8 cellular contexts compared by ENCODE assay signal in genomic region chr14:50875359-50876090, GRCh38. TPM values are rescaled to one million over a fixed set of nuclear protein-coding genes. Genes with fewer than 3 reads are reported as not detected.
A peak's percentile ranks its signal among the peaks of the same experiment; 100 is the strongest.
DNase-seq lines count a peak whose midpoint lies in the region; ATAC-seq, FAIRE-seq and TF ChIP-seq lines count a peak whose summit lies in the region.

No MANE protein-coding gene starts in this region.

- no peak overlapping the region for H3K4me3 Mint-ChIP-seq in type B pancreatic cell

- no peaks in the 10 kb centered on the region for H3K79me2 ChIP-seq in HepG2 (ENCODE audit: insufficient read depth, low read length)

- no peak overlapping the region for H3K27ac Mint-ChIP-seq in type B pancreatic cell

- H3K36me3 ChIP-seq in HepG2 (replicated peaks in 1 of 2; ENCODE audit: control insufficient read depth in 1 of 2, insufficient read depth in 2 of 2, low read length in 2 of 2) = no peaks in the 10 kb centered on the region
- no peaks in the 10 kb centered on the region for H3K36me3 ChIP-seq in right lobe of liver
- H3K36me3 ChIP-seq in psoas muscle (ENCODE audit: insufficient read depth in 1 of 2, low read depth in 1 of 2) = no peaks in the 10 kb centered on the region

- H3K27ac ChIP-seq in HepG2 (ENCODE audit: extremely low read length, insufficient read depth, low read length) = peak overlapping the region; percentile 69
- no peak overlapping the region for H3K27ac ChIP-seq in right lobe of liver
- no peak overlapping the region for H3K27ac ChIP-seq in psoas muscle

- DNase-seq in HepG2 (ENCODE audit: low spot score) = peak; percentile 96
- no peak for DNase-seq in right lobe of liver
- DNase-seq in activated T-cell treated with anti-CD3 and anti-CD28 coated beads for 48 hours (ENCODE audit: low read depth) = peak; percentile 63
- DNase-seq in sciatic nerve (ENCODE audit: low spot score) = no peak
- DNase-seq in erythroblast (lab: John Stamatoyannopoulos, UW) = no peak
- DNase-seq in type B pancreatic cell (ENCODE audit: extremely low spot score, unreplicated experiment) = no peak
- no peak for DNase-seq in psoas muscle

- no peaks in the 10 kb centered on the region for H3K9me3 Mint-ChIP-seq in type B pancreatic cell

- CTCF ChIA-PET in HepG2 (lab: Yijun Ruan, JAX; ENCODE audit: low intra/inter-chr PET ratio, low total read pairs) = no interaction called here

- POLR2A ChIA-PET in HepG2 (lab: Yijun Ruan, JAX) = interaction anchor here (0.8 to 1.9 kb wide), 7 partner anchors 15 to 207 kb away, joined by 3 to 11 read pairs (median 4); partner anchors contain the start of genes PYGL and SAV1

- 0% methylated on average over 3 of the region's 7 CpGs for WGBS in HepG2 (ENCODE audit: low lambda C conversion rate)
- WGBS in right lobe of liver (ENCODE audit: insufficient coverage, low coverage, low lambda C conversion rate, missing lambda C conversion rate) = 31% methylated on average over 7 of the region's 7 CpGs
- 31 to 48% (median 36%) methylated on average over 7 of the region's 7 CpGs for WGBS in psoas muscle, 3 donors

- H3K4me3 ChIP-seq in HepG2 (replicated peaks in 1 of 3; ENCODE audit: insufficient read depth in 1 of 3, low read depth in 2 of 3, low read length in 3 of 3) (peak overlapping the region in 2 of 3 experiments; percentile 34 to 59; a peak in 4 of 6 replicates), right lobe of liver (no peak overlapping the region), psoas muscle (no peak overlapping the region)

- TF ChIP-seq POLR2A in HepG2 (IDR thresholded peaks at IDR 0.05; ENCODE audit: insufficient read depth in 1 of 2, low read depth in 2 of 2, low read length in 2 of 2) (no peak), right lobe of liver (IDR thresholded peaks at IDR 0.05) (no peak), erythroblast (IDR thresholded peaks at IDR 0.05; ENCODE audit: low read length) (no peak)

- intact Hi-C loops in HepG2 (cut with micrococcal nuclease; ENCODE audit: unreplicated experiment) (loop anchor here (1.0 to 2.0 kb wide), 3 partner anchors 15 to 60 kb away; no protein-coding TSS in a partner anchor), right lobe of liver (cut with DNase I) (no loop called here), sciatic nerve (cut with DNase I) (no loop called here), psoas muscle (cut with DNase I) (no loop called here)

- peaks cover 15% of the 10 kb centered on the region for H3K4me1 Mint-ChIP-seq in type B pancreatic cell (ENCODE audit: unreplicated experiment)

- no peak for TF ChIP-seq RAD21 in HepG2 (CRISPR knock-in tag; IDR thresholded peaks at IDR 0.05)

- no peak overlapping the region for H2AFZ ChIP-seq in HepG2 (ENCODE audit: low read length)

- H3K27me3 Mint-ChIP-seq in type B pancreatic cell = peaks cover 51% of the 10 kb centered on the region

- ATAC-seq in HepG2 (peak; percentile 97), right lobe of liver (no peak), HG03558 (IDR thresholded peaks at IDR 0.05; ENCODE audit: extremely low read depth, unreplicated experiment) (peak; percentile 78), sciatic nerve (peak; percentile 62), psoas muscle (no peak)

- no TSS peak for BruUV-seq in HepG2 (replicated peaks; lab: Mats Ljungman, UMichigan)

- peak; percentile 99 for FAIRE-seq in HepG2 (lab: Jason Lieb, UNC)

- in situ Hi-C loops in HepG2 (cut with HindIII; ENCODE audit: extremely low pct_ligation_motif_present, low pct_unique_long_range_greater_than_20kb) = no loop called here

- peak overlapping the region; percentile 85 for H3K4me2 ChIP-seq in HepG2 (ENCODE audit: low read depth, low read length)

- H3K27me3 ChIP-seq in HepG2 (ENCODE audit: control insufficient read depth in 1 of 2, insufficient read depth in 2 of 2, low read length in 2 of 2) = no peaks in the 10 kb centered on the region
- peaks cover 0 to 11% of the 10 kb centered on the region in 2 donors for H3K27me3 ChIP-seq in right lobe of liver
- peaks cover 0 to 25% (median 9%) of the 10 kb centered on the region in 3 donors for H3K27me3 ChIP-seq in psoas muscle (ENCODE audit: insufficient read depth in 3 of 3, low read length in 2 of 3)

- H3K36me3 Mint-ChIP-seq in type B pancreatic cell = peaks cover 8% of the 10 kb centered on the region

- no peaks in the 10 kb centered on the region for H4K20me1 ChIP-seq in HepG2 (ENCODE audit: insufficient read depth, low read length)

- H3K9ac ChIP-seq in HepG2 (ENCODE audit: insufficient read depth, low read depth, low read length) = peak overlapping the region; percentile 57

- TF ChIP-seq CTCF in HepG2 (CRISPR knock-in tag; IDR thresholded peaks at IDR 0.05) = no peak
- no peak for TF ChIP-seq CTCF in right lobe of liver (IDR thresholded peaks at IDR 0.05)
- TF ChIP-seq CTCF in type B pancreatic cell (conservative IDR thresholded peaks at IDR 0.05) = no peak
- TF ChIP-seq CTCF in psoas muscle (IDR thresholded peaks at IDR 0.05) = no peak

- H3K4me1 ChIP-seq in HepG2 (ENCODE audit: insufficient read depth, low read length) (peaks cover 74% of the 10 kb centered on the region), right lobe of liver (peaks cover 0 to 6% (median 0%) of the 10 kb centered on the region in 4 donors), psoas muscle (no peaks in the 10 kb centered on the region)

- TF ChIP-seq EP300 in HepG2 (IDR thresholded peaks at IDR 0.05; ENCODE audit: low read depth in 2 of 2, low read length in 2 of 2) (peak; percentile 57 to 90; a peak in 3 of 4 replicates), HepG2 (CRISPR knock-in tag; IDR thresholded peaks at IDR 0.05; ENCODE audit: borderline replicate concordance) (peak; percentile 81)

- H3K9me3 ChIP-seq in HepG2 (ENCODE audit: low read length) (no peaks in the 10 kb centered on the region), right lobe of liver (no peaks in the 10 kb centered on the region), psoas muscle (no peaks in the 10 kb centered on the region)

RNA-seq across cellular contexts. Expression of gene ABHD12B, which starts 3.7 kb away (rescaled TPM):
- total RNA-seq in HepG2 (2016; rRNA removed; fragmentation: Illumina TruSeq; extraction: Trizol) = not detected in 2 replicates
- not detected in 2 replicates for total RNA-seq in HepG2 (2016; cell fraction: cytosol; rRNA removed; fragmentation: Illumina TruSeq; extraction: Trizol; ENCODE audit: low read depth)
- total RNA-seq in HepG2 (2016; cell fraction: insoluble cytoplasmic fraction; rRNA removed; fragmentation: Illumina TruSeq; extraction: Trizol) = not detected in 2 replicates
- total RNA-seq in HepG2 (2016; cell fraction: membrane; rRNA removed; fragmentation: Illumina TruSeq; extraction: Trizol) = not detected in 2 replicates
- total RNA-seq in HepG2 (2016; cell fraction: nucleus; rRNA removed; fragmentation: Illumina TruSeq; extraction: Trizol) = not detected in 2 replicates
- not detected in 2 replicates for polyA plus RNA-seq in HepG2 (2011; rRNA removed)
- polyA plus RNA-seq in HepG2 (2011; cell fraction: cytosol; rRNA removed) = not detected in 2 replicates
- polyA plus RNA-seq in HepG2 (2011; cell fraction: nucleus; rRNA removed) = not detected in 2 replicates
- 0.19 and 0.42 TPM in 2 replicates for polyA plus RNA-seq in HepG2 (2012)
- not detected in 2 replicates for polyA plus RNA-seq in HepG2 (2016; cell fraction: cytosol; fragmentation: Illumina TruSeq; extraction: Trizol; ENCODE audit: low read depth)
- not detected in 2 replicates for polyA plus RNA-seq in HepG2 (2016; cell fraction: insoluble cytoplasmic fraction; fragmentation: Illumina TruSeq; extraction: Trizol; ENCODE audit: low read depth)
- not detected in 2 replicates for polyA plus RNA-seq in HepG2 (2016; cell fraction: membrane; fragmentation: Illumina TruSeq; extraction: Trizol; ENCODE audit: low read depth)
- not detected in 2 replicates for polyA plus RNA-seq in HepG2 (2016; cell fraction: nucleus; fragmentation: Illumina TruSeq; extraction: Trizol; ENCODE audit: insufficient read depth, low read depth)
- not detected in 2 replicates for polyA minus RNA-seq in HepG2 (2011; rRNA and poly(A)+ RNA removed; ENCODE audit: low replicate concordance)
- polyA minus RNA-seq in HepG2 (2011; cell fraction: cytosol; rRNA and poly(A)+ RNA removed) = not detected in 2 replicates
- polyA minus RNA-seq in HepG2 (2011; cell fraction: nucleus; rRNA and poly(A)+ RNA removed) = not detected in 2 replicates
- not detected for total RNA-seq in right lobe of liver
- total RNA-seq in sciatic nerve = not detected
- total RNA-seq in type B pancreatic cell (ENCODE audit: low replicate concordance) = 0.17 and 0.55 TPM in 2 replicates
- total RNA-seq in psoas muscle = not detected
- not detected for polyA plus RNA-seq in psoas muscle

RNA-seq across cellular contexts. Expression of gene NIN, which starts 44.6 kb away (rescaled TPM):
- total RNA-seq in HepG2 (2016; rRNA removed; fragmentation: Illumina TruSeq; extraction: Trizol) = 9.7 and 11.6 TPM in 2 replicates
- total RNA-seq in HepG2 (2016; cell fraction: cytosol; rRNA removed; fragmentation: Illumina TruSeq; extraction: Trizol; ENCODE audit: low read depth) = 2.4 and 2.5 TPM in 2 replicates
- 9.5 and 10.5 TPM in 2 replicates for total RNA-seq in HepG2 (2016; cell fraction: insoluble cytoplasmic fraction; rRNA removed; fragmentation: Illumina TruSeq; extraction: Trizol)
- total RNA-seq in HepG2 (2016; cell fraction: membrane; rRNA removed; fragmentation: Illumina TruSeq; extraction: Trizol) = 4.7 and 5.1 TPM in 2 replicates
- total RNA-seq in HepG2 (2016; cell fraction: nucleus; rRNA removed; fragmentation: Illumina TruSeq; extraction: Trizol) = 15.1 and 17.0 TPM in 2 replicates
- polyA plus RNA-seq in HepG2 (2011; rRNA removed) = 2.5 and 2.8 TPM in 2 replicates
- polyA plus RNA-seq in HepG2 (2011; cell fraction: cytosol; rRNA removed) = 1.1 and 2.0 TPM in 2 replicates
- polyA plus RNA-seq in HepG2 (2011; cell fraction: nucleus; rRNA removed) = 3.9 and 4.5 TPM in 2 replicates
- polyA plus RNA-seq in HepG2 (2012) = 3.0 and 5.9 TPM in 2 replicates
- polyA plus RNA-seq in HepG2 (2016; cell fraction: cytosol; fragmentation: Illumina TruSeq; extraction: Trizol; ENCODE audit: low read depth) = 1.0 and 1.5 TPM in 2 replicates
- polyA plus RNA-seq in HepG2 (2016; cell fraction: insoluble cytoplasmic fraction; fragmentation: Illumina TruSeq; extraction: Trizol; ENCODE audit: low read depth) = 5.5 and 6.0 TPM in 2 replicates
- polyA plus RNA-seq in HepG2 (2016; cell fraction: membrane; fragmentation: Illumina TruSeq; extraction: Trizol; ENCODE audit: low read depth) = 1.3 and 2.4 TPM in 2 replicates
- polyA plus RNA-seq in HepG2 (2016; cell fraction: nucleus; fragmentation: Illumina TruSeq; extraction: Trizol; ENCODE audit: insufficient read depth, low read depth) = 9.0 and 13.1 TPM in 2 replicates
- polyA minus RNA-seq in HepG2 (2011; rRNA and poly(A)+ RNA removed; ENCODE audit: low replicate concordance) = 11.8 and 30.5 TPM in 2 replicates
- 6.8 and 8.1 TPM in 2 replicates for polyA minus RNA-seq in HepG2 (2011; cell fraction: cytosol; rRNA and poly(A)+ RNA removed)
- 19.8 and 20.9 TPM in 2 replicates for polyA minus RNA-seq in HepG2 (2011; cell fraction: nucleus; rRNA and poly(A)+ RNA removed)
- 10 to 100 TPM in 1 of 6 experiments, 1 to 10 TPM in 5; 6.4 to 10.9 (median 7.5) TPM for total RNA-seq in right lobe of liver
- 48.2 TPM for total RNA-seq in sciatic nerve
- 30.1 and 40.5 TPM in 2 replicates for total RNA-seq in type B pancreatic cell (ENCODE audit: low replicate concordance)
- total RNA-seq in psoas muscle = 10 to 100 TPM; 24.3 to 47.7 (median 39.5) TPM
- polyA plus RNA-seq in psoas muscle = 10 to 100 TPM in 2 of 3 donors, 1 to 10 TPM in 1; 7.3 to 17.3 (median 11.5) TPM

Comparison
In these comparisons a context has a peak if more than half of its experiments do, and no peak if none do; other contexts are left out.
1. ATAC-seq: peak in HepG2 (single experiment), HG03558 (single experiment) and sciatic nerve (single experiment); none in right lobe of liver (0 of 4) and psoas muscle (0 of 4).
2. DNase-seq: peak in HepG2 (single experiment) and activated T-cell treated with anti-CD3 and anti-CD28 coated beads for 48 hours (single experiment); none in right lobe of liver (0 of 3), sciatic nerve (single experiment), erythroblast (0 of 2), type B pancreatic cell (single experiment) and psoas muscle (0 of 2).
3. H3K4me3 ChIP-seq: peak in HepG2 (2 of 3); none in right lobe of liver (0 of 3) and psoas muscle (single experiment).